In genomic region chr9:20197976-20198685, GRCh38 we compare ENCODE assay signal across 10 cellular contexts.
DNase-seq lines count a peak whose midpoint lies in the region; TF ChIP-seq lines count a peak whose summit lies in the region.
"Had no signal": no experiment of that assay in that cellular context is flagged by ENCODE, and none has a peak within 500 bp of the region (broad histone marks: within the 10 kb centered on the region; RNA-seq: fewer than 3 reads in every experiment).

No MANE protein-coding gene starts in this region.

- H2AFZ ChIP-seq in smooth muscle cell (ENCODE audit: low read depth): no peak overlapping the region

- peak overlapping the region; percentile 25 for H3K4me2 ChIP-seq in smooth muscle cell

- no peaks in the 10 kb centered on the region for H3K79me2 ChIP-seq in smooth muscle cell (ENCODE audit: low read depth)

- peaks cover 15% of the 10 kb centered on the region for H3F3A ChIP-seq in smooth muscle cell (ENCODE audit: low read depth)

- H3K4me1 Mint-ChIP-seq in activated CD4-positive, alpha-beta T cell treated with anti-CD3 and anti-CD28 coated beads, Interleukin-2, amount 10 ng/mL, durations not matched to agents 7 days and 5 days: peaks cover 33% of the 10 kb centered on the region

- H3K27me3 ChIP-seq in smooth muscle cell (ENCODE audit: low read depth): no peaks in the 10 kb centered on the region

- no peak for DNase-seq in activated CD4-positive, alpha-beta T cell treated with anti-CD3 and anti-CD28 coated beads, Interleukin-2, amount 10 ng/mL, durations not matched to agents 7 days and 5 days
- DNase-seq in activated CD4-positive, alpha-beta T cell treated with anti-CD3 and anti-CD28 coated beads for 1 hour: no peak
- DNase-seq in NCI-H526 treated with DMSO at 0.1 percent for 48 hours (lab: John Stamatoyannopoulos, UW) (peak; percentile 90), foreskin fibroblast (peak; percentile 32 to 68), smooth muscle cell (lab: John Stamatoyannopoulos, UW; ENCODE audit: unreplicated experiment) (no peak), glomerular visceral epithelial cell (ENCODE audit: extremely low spot score) (no peak), SKM-1 (lab: John Stamatoyannopoulos, UW; ENCODE audit: unreplicated experiment) (no peak)
- DNase-seq in effector CD8-positive, alpha-beta T cell (lab: John Stamatoyannopoulos, UW): no peak
- DNase-seq: SHP77 had no signal

- POLR2A ChIA-PET in activated CD4-positive, alpha-beta T cell treated with anti-CD3 and anti-CD28 coated beads, Interleukin-2, amount 10 ng/mL, durations not matched to agents 7 days and 5 days (lab: Charles Lee): no interaction called here

- peak overlapping the region; percentile 73 for H3K27ac ChIP-seq in smooth muscle cell (ENCODE audit: low read depth)

- CTCF ChIA-PET in activated CD4-positive, alpha-beta T cell treated with anti-CD3 and anti-CD28 coated beads, Interleukin-2, amount 10 ng/mL, durations not matched to agents 7 days and 5 days (lab: Charles Lee): no interaction called here

- H3K9me3 Mint-ChIP-seq in activated CD4-positive, alpha-beta T cell treated with anti-CD3 and anti-CD28 coated beads, Interleukin-2, amount 10 ng/mL, durations not matched to agents 7 days and 5 days: peaks cover 43% of the 10 kb centered on the region

- H3K36me3 ChIP-seq in smooth muscle cell (ENCODE audit: low read depth): no peaks in the 10 kb centered on the region

- peaks cover 27% of the 10 kb centered on the region for H3K36me3 Mint-ChIP-seq in activated CD4-positive, alpha-beta T cell treated with anti-CD3 and anti-CD28 coated beads, Interleukin-2, amount 10 ng/mL, durations not matched to agents 7 days and 5 days (ENCODE audit: low read depth)

- peaks cover 10% of the 10 kb centered on the region for H3K9me3 ChIP-seq in smooth muscle cell (replicated peaks; ENCODE audit: low read depth)

- H3K4me3 Mint-ChIP-seq in activated CD4-positive, alpha-beta T cell treated with anti-CD3 and anti-CD28 coated beads, Interleukin-2, amount 10 ng/mL, durations not matched to agents 7 days and 5 days: no peak overlapping the region
- H3K4me3 Mint-ChIP-seq: stimulated activated naive CD8-positive, alpha-beta T cell treated with anti-CD3 and anti-CD28 coated beads, Interleukin-15, Interleukin-2, amounts not matched to agents 100 ng/mL and 50 ng/mL, for 24 hours had no signal

- no peak overlapping the region for H3K9ac ChIP-seq in smooth muscle cell (ENCODE audit: low read depth)

- TF ChIP-seq CTCF in foreskin fibroblast (IDR thresholded peaks at IDR 0.05; ENCODE audit: low read depth, low read length): no peak
- TF ChIP-seq CTCF in smooth muscle cell (IDR thresholded peaks at IDR 0.05; ENCODE audit: borderline replicate concordance, insufficient read depth, poor library complexity, severe bottlenecking): no peak

- no peaks in the 10 kb centered on the region for H4K20me1 ChIP-seq in smooth muscle cell (ENCODE audit: low read depth)

- peak overlapping the region; percentile 19 for H3K27ac Mint-ChIP-seq in activated CD4-positive, alpha-beta T cell treated with anti-CD3 and anti-CD28 coated beads, Interleukin-2, amount 10 ng/mL, durations not matched to agents 7 days and 5 days
- H3K27ac Mint-ChIP-seq: stimulated activated naive CD8-positive, alpha-beta T cell treated with anti-CD3 and anti-CD28 coated beads, Interleukin-15, Interleukin-2, amounts not matched to agents 100 ng/mL and 50 ng/mL, for 24 hours had no signal

- peaks cover 2% of the 10 kb centered on the region for H3K27me3 Mint-ChIP-seq in activated CD4-positive, alpha-beta T cell treated with anti-CD3 and anti-CD28 coated beads, Interleukin-2, amount 10 ng/mL, durations not matched to agents 7 days and 5 days

- no peak overlapping the region for H3K4me3 ChIP-seq in foreskin fibroblast (ENCODE audit: low read depth in 1 of 2, low read length in 2 of 2)
- H3K4me3 ChIP-seq in smooth muscle cell: no peak overlapping the region

- peaks cover 25% of the 10 kb centered on the region for H3K4me1 ChIP-seq in smooth muscle cell (ENCODE audit: low read depth)

- 8% methylated on average over 7 of the region's 7 CpGs for WGBS in smooth muscle cell (ENCODE audit: low lambda C conversion rate)

Comparison
In these comparisons a context has a peak if more than half of its experiments do, and no peak if none do; other contexts are left out.
1. DNase-seq: peak in NCI-H526 treated with DMSO at 0.1 percent for 48 hours (single experiment) and foreskin fibroblast (2 of 2); none in activated CD4-positive, alpha-beta T cell treated with anti-CD3 and anti-CD28 coated beads, Interleukin-2, amount 10 ng/mL, durations not matched to agents 7 days and 5 days (single experiment), activated CD4-positive, alpha-beta T cell treated with anti-CD3 and anti-CD28 coated beads for 1 hour (single experiment), smooth muscle cell (single experiment), glomerular visceral epithelial cell (single experiment), SKM-1 (single experiment) and effector CD8-positive, alpha-beta T cell (single experiment).